In genomic region chr3:8608041-8608790, GRCh38 we compare ENCODE assay signal across 18 cellular contexts. TPM values are rescaled to one million over a fixed set of nuclear protein-coding genes. Genes with fewer than 3 reads are reported as not detected.
"Had no signal": no experiment of that assay in that cellular context is flagged by ENCODE, and none has a peak within 500 bp of the region (broad histone marks: within the 10 kb centered on the region; RNA-seq: fewer than 3 reads in every experiment).

No MANE protein-coding gene starts in this region.

- H3K4me3 Mint-ChIP-seq: activated CD4-positive, alpha-beta T cell treated with anti-CD3 and anti-CD28 coated beads, Interleukin-2, amount 10 ng/mL, durations not matched to agents 24 days and 14 days; activated CD8-positive, alpha-beta T cell treated with anti-CD3 and anti-CD28 coated beads for 36 hours; activated naive CD8-positive, alpha-beta T cell treated with anti-CD3 and anti-CD28 coated beads for 36 hours; activated T-helper 17 cell treated with anti-CD3 and anti-CD28 coated beads, Interleukin-2, amount 50 U/mL, for 72 hours; naive thymus-derived CD4-positive, alpha-beta T cell had no signal

- H3K4me1 Mint-ChIP-seq: activated CD4-positive, alpha-beta T cell treated with anti-CD3 and anti-CD28 coated beads, Interleukin-2, amount 10 ng/mL, durations not matched to agents 24 days and 14 days; activated naive CD8-positive, alpha-beta T cell treated with anti-CD3 and anti-CD28 coated beads for 36 hours; activated T-helper 17 cell treated with anti-CD3 and anti-CD28 coated beads, Interleukin-2, amount 50 U/mL, for 72 hours; naive thymus-derived CD4-positive, alpha-beta T cell had no signal

- H3K27ac ChIP-seq: body of pancreas, colonic mucosa, vagina had no signal

- H3K27me3 ChIP-seq: body of pancreas, colonic mucosa, gastrocnemius medialis, tibial artery, vagina had no signal

- H3K9me3 ChIP-seq: body of pancreas, colonic mucosa, gastrocnemius medialis, tibial artery, vagina had no signal

- DNase-seq: activated CD4-positive, alpha-beta T cell treated with anti-CD3 and anti-CD28 coated beads, Interleukin-2, amount 10 ng/mL, durations not matched to agents 24 days and 14 days; activated CD8-positive, alpha-beta T cell treated with anti-CD3 and anti-CD28 coated beads for 36 hours; activated naive CD4-positive, alpha-beta T cell; activated naive CD8-positive, alpha-beta T cell treated with anti-CD3 and anti-CD28 coated beads for 36 hours; activated T-cell treated with anti-CD3 and anti-CD28 coated beads, Interleukin-2, amount 50 U/mL, for 1 hour; amniotic stem cell; central memory CD4-positive, alpha-beta T cell; colonic mucosa; naive thymus-derived CD4-positive, alpha-beta T cell; stimulated activated naive CD4-positive, alpha-beta T cell; T-helper 1 cell; T-helper 9 cell had no signal

- H3K36me3 ChIP-seq: colonic mucosa, gastrocnemius medialis, tibial artery, vagina had no signal

- H3K27me3 Mint-ChIP-seq: activated CD4-positive, alpha-beta T cell treated with anti-CD3 and anti-CD28 coated beads, Interleukin-2, amount 10 ng/mL, durations not matched to agents 24 days and 14 days; activated naive CD8-positive, alpha-beta T cell treated with anti-CD3 and anti-CD28 coated beads for 36 hours had no signal

- H3K4me3 ChIP-seq: body of pancreas, colonic mucosa, gastrocnemius medialis, tibial artery, vagina had no signal

- H3K27ac Mint-ChIP-seq: activated CD4-positive, alpha-beta T cell treated with anti-CD3 and anti-CD28 coated beads, Interleukin-2, amount 10 ng/mL, durations not matched to agents 24 days and 14 days; activated CD8-positive, alpha-beta T cell treated with anti-CD3 and anti-CD28 coated beads for 36 hours; activated naive CD8-positive, alpha-beta T cell treated with anti-CD3 and anti-CD28 coated beads for 36 hours; activated T-helper 17 cell treated with anti-CD3 and anti-CD28 coated beads, Interleukin-2, amount 50 U/mL, for 72 hours; naive thymus-derived CD4-positive, alpha-beta T cell had no signal

- H3K9me3 Mint-ChIP-seq: activated CD4-positive, alpha-beta T cell treated with anti-CD3 and anti-CD28 coated beads, Interleukin-2, amount 10 ng/mL, durations not matched to agents 24 days and 14 days; activated naive CD8-positive, alpha-beta T cell treated with anti-CD3 and anti-CD28 coated beads for 36 hours; activated T-helper 17 cell treated with anti-CD3 and anti-CD28 coated beads, Interleukin-2, amount 50 U/mL, for 72 hours had no signal

- ATAC-seq: activated CD8-positive, alpha-beta T cell treated with anti-CD3 and anti-CD28 coated beads for 36 hours; activated T-helper 17 cell treated with anti-CD3 and anti-CD28 coated beads, Interleukin-2, amount 50 U/mL, for 72 hours; naive thymus-derived CD4-positive, alpha-beta T cell had no signal

- H3K4me1 ChIP-seq: colonic mucosa had no signal

- H3K36me3 Mint-ChIP-seq: activated naive CD8-positive, alpha-beta T cell treated with anti-CD3 and anti-CD28 coated beads for 36 hours; naive thymus-derived CD4-positive, alpha-beta T cell had no signal

RNA-seq across cellular contexts. Expression of gene SSUH2, which starts 36.4 kb away (rescaled TPM):
- total RNA-seq: activated CD4-positive, alpha-beta T cell treated with anti-CD3 and anti-CD28 coated beads, Interleukin-2, amount 10 ng/mL, durations not matched to agents 24 days and 14 days; kidney epithelial cell; naive thymus-derived CD4-positive, alpha-beta T cell; vagina had no signal
